Comparison of ENCODE assay signal across 8 cellular contexts in the genomic region with DNA sequence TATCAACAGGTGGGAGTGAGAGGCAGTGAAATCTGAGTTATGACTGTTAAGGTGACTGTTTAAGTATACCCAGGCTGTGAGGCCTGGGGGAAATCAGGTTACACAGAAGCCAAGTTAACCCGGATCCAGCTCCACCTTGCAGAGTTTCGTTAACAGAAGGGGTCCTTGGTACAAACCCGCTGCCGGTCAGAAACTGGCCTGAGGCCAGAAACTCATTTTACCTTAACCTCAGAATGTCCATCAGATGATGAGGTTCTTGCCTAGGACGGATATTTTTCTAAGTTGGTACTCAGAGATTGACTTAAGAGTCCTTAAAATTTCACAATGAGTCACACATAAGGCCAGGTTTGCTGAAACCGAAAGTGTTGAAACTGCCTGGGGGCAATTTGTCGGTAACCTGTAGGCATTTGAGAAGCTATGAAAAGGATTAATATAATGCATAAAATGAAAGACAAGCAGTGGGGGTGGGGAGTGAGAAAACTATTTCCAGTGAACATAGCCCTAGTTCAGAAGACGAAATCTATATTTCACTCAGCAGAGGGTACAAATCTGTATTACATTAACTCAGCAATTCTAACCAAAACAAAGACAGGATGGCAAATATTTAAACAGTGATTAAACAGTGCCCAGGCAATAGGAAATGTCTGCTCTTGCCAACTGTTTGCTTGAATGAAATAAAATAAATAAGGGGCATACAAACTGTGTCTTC.
DNase-seq lines count a peak whose midpoint lies in the region; ATAC-seq, FAIRE-seq and TF ChIP-seq lines count a peak whose summit lies in the region.

No MANE protein-coding gene starts in this region.

- WGBS in upper lobe of left lung, 2 donors = 40 to 45% methylated on average over 8 of the region's 8 CpGs

- TF ChIP-seq EP300 in upper lobe of left lung (IDR thresholded peaks at IDR 0.05) = peak in 1 of 4 donors; percentile 43

- H3K4me3 ChIP-seq in kidney (ENCODE audit: low read length in 2 of 2) = peak overlapping the region; percentile 48 to 59
- H3K4me3 ChIP-seq in upper lobe of left lung = peak overlapping the region in 3 of 4 donors; percentile 13 to 32 (median 32)

- no peaks in the 10 kb centered on the region for H3K36me3 ChIP-seq in kidney (ENCODE audit: control insufficient read depth in 1 of 2, insufficient read depth in 2 of 2, low read length in 2 of 2)
- H3K36me3 ChIP-seq in upper lobe of left lung = no peaks in the 10 kb centered on the region

- ATAC-seq in upper lobe of left lung (ENCODE audit: low FRiP score in 2 of 2) = peak; percentile 63 to 75

- TF ChIP-seq POLR2A in upper lobe of left lung (IDR thresholded peaks at IDR 0.05) = no peak

- peak overlapping the region in 1 of 2 donors; percentile 36 for H3K9ac ChIP-seq in kidney (ENCODE audit: low read length in 2 of 2)

- intact Hi-C loops in kidney (cut with DNase I) = no loop called here

- no peaks in the 10 kb centered on the region for H3K9me3 ChIP-seq in kidney (ENCODE audit: control insufficient read depth in 1 of 2, low read length in 2 of 2)
- H3K9me3 ChIP-seq in upper lobe of left lung = no peaks in the 10 kb centered on the region

- peak; percentile 76 for DNase-seq in DMS79 treated with DMSO at 0.1 percent for 48 hours (lab: John Stamatoyannopoulos, UW)
- DNase-seq in H4 (ENCODE audit: low spot score) = peak; percentile 21
- DNase-seq in NCI-H1105 (lab: John Stamatoyannopoulos, UW) = peak; percentile 34
- DNase-seq in activated CD4-positive, alpha-beta T cell treated with anti-CD3 and anti-CD28 coated beads, Interleukin-2, amount 50 U/mL, for 48 hours = peak; percentile 45 to 64
- no peak for DNase-seq in kidney
- DNase-seq in upper lobe of left lung = peak in 1 of 2 donors; percentile 66
- DNase-seq in OCI-M2 (lab: John Stamatoyannopoulos, UW; ENCODE audit: unreplicated experiment) = no peak
- DNase-seq in epidermal melanocyte (ENCODE audit: insufficient read length, low spot score) = no peak

- FAIRE-seq in kidney (lab: Jason Lieb, UNC) = peak; percentile 42

- peaks cover 4 to 5% of the 10 kb centered on the region in 2 donors for H3K4me1 ChIP-seq in kidney (ENCODE audit: control insufficient read depth in 1 of 2, insufficient read depth in 1 of 2, low read depth in 1 of 2, low read length in 2 of 2)
- H3K4me1 ChIP-seq in upper lobe of left lung = peaks cover 20 to 27% (median 22%) of the 10 kb centered on the region in 4 donors

- TF ChIP-seq CTCF in kidney (IDR thresholded peaks at IDR 0.05; ENCODE audit: borderline replicate concordance, extremely low read depth, insufficient read depth) = no peak
- no peak for TF ChIP-seq CTCF in upper lobe of left lung (IDR thresholded peaks at IDR 0.05)

- no peaks in the 10 kb centered on the region for H3K27me3 ChIP-seq in upper lobe of left lung

- H3K27ac ChIP-seq in kidney (ENCODE audit: low read depth in 2 of 2, low read length in 2 of 2) (peak overlapping the region; percentile 46 to 66), upper lobe of left lung (peak overlapping the region; percentile 61 to 77 (median 66))

Comparison
In these comparisons a context has a peak if more than half of its experiments do, and no peak if none do; other contexts are left out.
1. DNase-seq: peak in DMS79 treated with DMSO at 0.1 percent for 48 hours (single experiment), H4 (single experiment), NCI-H1105 (single experiment) and activated CD4-positive, alpha-beta T cell treated with anti-CD3 and anti-CD28 coated beads, Interleukin-2, amount 50 U/mL, for 48 hours (2 of 2); none in kidney (single experiment), OCI-M2 (single experiment) and epidermal melanocyte (single experiment).